In the genomic region with DNA sequence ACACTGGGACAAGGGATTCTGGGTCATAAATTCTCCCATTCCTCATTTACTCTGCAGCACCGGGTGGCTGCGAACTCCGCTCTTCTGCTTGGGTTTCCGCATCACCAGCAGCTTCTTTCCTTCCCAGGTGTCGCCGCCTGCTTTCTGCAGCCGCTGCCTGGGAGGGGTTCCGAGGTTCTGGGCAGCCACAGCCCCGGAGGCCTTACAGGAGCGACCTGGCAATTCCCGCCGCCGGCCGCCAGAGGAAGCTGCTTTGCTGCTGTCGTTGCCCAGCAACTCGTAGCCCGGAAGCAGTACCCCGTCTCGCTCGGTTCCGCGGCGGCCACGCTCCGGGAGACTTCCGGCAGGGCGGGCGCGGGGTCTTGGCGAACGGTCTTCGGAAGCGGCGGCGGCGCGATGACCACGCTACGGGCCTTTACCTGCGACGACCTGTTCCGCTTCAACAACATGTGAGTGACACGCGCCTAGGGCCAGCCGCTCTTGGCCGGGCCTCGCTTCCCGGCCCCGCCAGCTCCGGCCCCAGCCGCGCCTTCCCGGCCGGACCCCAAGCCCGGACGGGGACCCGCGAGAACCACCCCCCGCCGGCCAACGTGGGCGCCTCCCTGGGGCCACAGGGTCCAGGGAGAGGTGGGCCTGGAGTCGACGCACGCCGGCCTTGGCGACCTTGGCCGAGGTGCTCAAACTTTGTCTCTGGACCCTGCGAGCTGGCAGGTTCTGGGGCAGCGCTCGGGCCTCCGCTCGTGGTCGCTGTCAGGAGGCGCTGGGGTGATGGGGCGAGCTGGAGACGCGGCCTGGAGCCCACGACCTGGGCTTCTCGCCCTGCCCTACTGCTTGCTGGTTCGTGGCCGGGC, we compare ENCODE assay signal across 8 cellular contexts. TPM values are rescaled to one million over a fixed set of nuclear protein-coding genes. Genes with fewer than 3 reads are reported as not detected.
A peak's percentile ranks its signal among the peaks of the same experiment; 100 is the strongest.
DNase-seq lines count a peak whose midpoint lies in the region; ATAC-seq and TF ChIP-seq lines count a peak whose summit lies in the region.

A gene with protein sequence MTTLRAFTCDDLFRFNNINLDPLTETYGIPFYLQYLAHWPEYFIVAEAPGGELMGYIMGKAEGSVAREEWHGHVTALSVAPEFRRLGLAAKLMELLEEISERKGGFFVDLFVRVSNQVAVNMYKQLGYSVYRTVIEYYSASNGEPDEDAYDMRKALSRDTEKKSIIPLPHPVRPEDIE (plus strand): TSS at position 362 of the 851 bp plus-strand sequence. CDS start 35 bp downstream, at position 397.

- H3K27me3 ChIP-seq in osteoblast (ENCODE audit: insufficient read depth, low read length): no peaks in the 10 kb centered on the region
- no peaks in the 10 kb centered on the region for H3K27me3 ChIP-seq in thoracic aorta (replicated peaks; ENCODE audit: insufficient read depth)

- H3K4me1 ChIP-seq in osteoblast (ENCODE audit: insufficient read depth, low read length): peaks cover 7% of the 10 kb centered on the region
- peaks cover 10 to 21% of the 10 kb centered on the region in 2 donors for H3K4me1 ChIP-seq in thoracic aorta (ENCODE audit: control insufficient read depth in 1 of 2, low read depth in 2 of 2)

- H3K4me3 ChIP-seq in HFF-Myc (replicated peaks; ENCODE audit: low read depth, low read length): peak within 1 kb of the TSS; percentile 95
- peak within 1 kb of the TSS; percentile 93 for H3K4me3 ChIP-seq in osteoblast (ENCODE audit: insufficient read depth, low read length)
- H3K4me3 ChIP-seq in thoracic aorta: peak within 1 kb of the TSS; percentile 92

- DNase-seq in GM10248 (ENCODE audit: extremely low spot score) (peak; percentile 96), HFF-Myc (ENCODE audit: extremely low read depth, low read depth) (peak; percentile 72), MV-4-11 (lab: John Stamatoyannopoulos, UW) (peak; percentile 92), glomerular visceral epithelial cell (ENCODE audit: extremely low spot score) (peak; percentile 95), osteoblast (ENCODE audit: insufficient read length, low spot score, missing footprints) (peak; percentile 98), thoracic aorta (ENCODE audit: low spot score) (peak; percentile 72)
- peak; percentile 89 to 90 for DNase-seq in activated naive CD4-positive, alpha-beta T cell treated with anti-CD3 and anti-CD28 coated beads, Interleukin-2, amount 50 U/mL, for 72 hours (ENCODE audit: low spot score in 2 of 2)

- TF ChIP-seq CTCF in GM10248 (IDR thresholded peaks at IDR 0.05; ENCODE audit: control extremely low read depth, extremely low read depth, low read depth, missing control alignments) (peak; percentile 80), HFF-Myc (IDR thresholded peaks at IDR 0.05; ENCODE audit: low read depth, low read length, missing control alignments) (peak; percentile 51), osteoblast (IDR thresholded peaks at IDR 0.05; ENCODE audit: extremely low read depth, low read depth, low read length) (peak; percentile 54), thoracic aorta (IDR thresholded peaks at IDR 0.05) (peak; percentile 91)

- peak within 1 kb of the TSS; percentile 92 for H2AFZ ChIP-seq in osteoblast (ENCODE audit: low read length)

- peaks cover 17 to 22% of the 10 kb centered on the region in 2 donors for H3K36me3 Mint-ChIP-seq in activated naive CD4-positive, alpha-beta T cell treated with anti-CD3 and anti-CD28 coated beads, Interleukin-2, amount 50 U/mL, for 72 hours

- peaks cover 51% of the 10 kb centered on the region for H3K79me2 ChIP-seq in osteoblast (ENCODE audit: insufficient read depth, low read length)

- peak within 1 kb of the TSS; percentile 99 for H3K4me2 ChIP-seq in osteoblast (ENCODE audit: insufficient read depth, low read length)

- H4K20me1 ChIP-seq in osteoblast (ENCODE audit: insufficient read depth, low read length): peaks cover 11% of the 10 kb centered on the region

- peak within 1 kb of the TSS; percentile 88 to 95 for H3K27ac Mint-ChIP-seq in activated naive CD4-positive, alpha-beta T cell treated with anti-CD3 and anti-CD28 coated beads, Interleukin-2, amount 50 U/mL, for 72 hours

- no peaks in the 10 kb centered on the region for H3K9me3 ChIP-seq in osteoblast (ENCODE audit: low read depth, low read length)
- no peaks in the 10 kb centered on the region for H3K9me3 ChIP-seq in thoracic aorta

- H3K27ac ChIP-seq in osteoblast (ENCODE audit: low read depth, low read length): peak within 1 kb of the TSS; percentile 75
- H3K27ac ChIP-seq in thoracic aorta: peak within 1 kb of the TSS; percentile 61 to 62

- H3K9me3 Mint-ChIP-seq in activated naive CD4-positive, alpha-beta T cell treated with anti-CD3 and anti-CD28 coated beads, Interleukin-2, amount 50 U/mL, for 72 hours: no peaks in the 10 kb centered on the region

- ATAC-seq in SK-N-SH treated with all-trans-retinoic acid at 6 μM for 48 hours: peak; percentile 99
- ATAC-seq in activated naive CD4-positive, alpha-beta T cell treated with anti-CD3 and anti-CD28 coated beads, Interleukin-2, amount 50 U/mL, for 72 hours: peak; percentile 99
- peak; percentile 91 for ATAC-seq in thoracic aorta (ENCODE audit: insufficient number of reproducible peaks, low FRiP score, low read depth)

- peaks cover 5% of the 10 kb centered on the region for H3K36me3 ChIP-seq in osteoblast (ENCODE audit: insufficient read depth, low read length)
- no peaks in the 10 kb centered on the region for H3K36me3 ChIP-seq in thoracic aorta

- CTCF ChIA-PET in GM10248 (lab: Yijun Ruan, JAX): interaction anchor here (0.6 to 3.8 kb wide), 19 partner anchors 9 to 696 kb away, joined by 3 to 20 read pairs (median 3); a partner anchor contains a TSS

- POLR2A ChIA-PET in GM10248 (lab: Yijun Ruan, JAX): interaction anchor here (0.5 kb wide), 1 partner anchor 72 kb away, joined by 3 read pairs; no protein-coding TSS in a partner anchor

TF ChIP-seq in SK-N-SH treated with all-trans-retinoic acid at 6 μM for 48 hours, 23 proteins besides CTCF, POLR2A, EP300 and RAD21:
- TF ChIP-seq TOX (CRISPR knock-in tag; IDR thresholded peaks at IDR 0.05; ENCODE audit: borderline replicate concordance) (no peak), RARB (CRISPR knock-in tag; IDR thresholded peaks at IDR 0.05) (no peak), ZFP3 (CRISPR knock-in tag; IDR thresholded peaks at IDR 0.05) (peak; percentile 66; the same call in 1 of the 2 replicates)

RNA-seq across cellular contexts. Expression of the gene that starts here (rescaled TPM):
- 10 to 100 TPM; 50.5 to 67.5 TPM for total RNA-seq in activated naive CD4-positive, alpha-beta T cell treated with anti-CD3 and anti-CD28 coated beads, Interleukin-2, amount 50 U/mL, for 72 hours
- 32.6 and 43.3 TPM in 2 replicates for total RNA-seq in osteoblast
- total RNA-seq in thoracic aorta: 10 to 100 TPM; 14.6 to 16.9 TPM

Comparison
In these comparisons a context has a peak if more than half of its experiments do, and no peak if none do; other contexts are left out.
1. Peak in every context shown above with its lines: DNase-seq, ATAC-seq, H3K4me3 ChIP-seq and H3K27ac ChIP-seq.